Comparison of ENCODE assay signal across 9 cellular contexts in the genomic region with DNA sequence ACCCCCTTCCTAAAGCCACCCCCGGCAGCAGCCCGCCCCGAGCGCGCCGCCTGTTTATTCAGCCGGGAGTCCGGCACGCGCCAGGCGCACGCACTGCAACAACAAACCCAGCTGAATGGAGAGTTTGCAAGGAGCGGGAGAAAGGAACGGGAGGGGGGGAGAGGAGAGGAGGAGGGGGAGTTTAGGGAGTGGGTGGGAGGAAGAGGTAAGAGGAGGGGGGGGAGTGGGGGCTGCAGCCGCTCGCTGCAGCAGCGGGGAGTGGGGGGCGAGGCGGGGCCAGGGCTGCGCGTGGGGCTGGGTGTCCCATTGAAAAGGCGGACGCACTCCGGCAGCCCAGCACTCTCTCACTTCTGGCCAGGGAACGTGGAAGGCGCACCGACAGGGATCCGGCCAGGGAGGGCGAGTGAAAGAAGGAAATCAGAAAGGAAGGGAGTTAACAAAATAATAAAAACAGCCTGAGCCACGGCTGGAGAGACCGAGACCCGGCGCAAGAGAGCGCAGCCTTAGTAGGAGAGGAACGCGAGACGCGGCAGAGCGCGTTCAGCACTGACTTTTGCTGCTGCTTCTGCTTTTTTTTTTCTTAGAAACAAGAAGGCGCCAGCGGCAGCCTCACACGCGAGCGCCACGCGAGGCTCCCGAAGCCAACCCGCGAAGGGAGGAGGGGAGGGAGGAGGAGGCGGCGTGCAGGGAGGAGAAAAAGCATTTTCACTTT. TPM values are rescaled to one million over a fixed set of nuclear protein-coding genes. Genes with fewer than 3 reads are reported as not detected.
DNase-seq lines count a peak whose midpoint lies in the region; ATAC-seq and TF ChIP-seq lines count a peak whose summit lies in the region.
"Had no signal": no experiment of that assay in that cellular context is flagged by ENCODE, and none has a peak within 500 bp of the region (broad histone marks: within the 10 kb centered on the region; RNA-seq: fewer than 3 reads in every experiment).

Gene ASCL1 (plus strand): TSS at position 336 of the 712 bp plus-strand sequence. CDS start 571 bp downstream, outside the sequence.

- intact Hi-C loops in activated CD4-positive, alpha-beta T cell treated with anti-CD3 and anti-CD28 coated beads for 36 hours (cut with DNase I, micrococcal nuclease): loop anchor here in 1 of 2 experiments (10.0 kb wide), 1 partner anchor 317 kb away; no protein-coding TSS in a partner anchor

- DNase-seq in activated CD4-positive, alpha-beta T cell treated with anti-CD3 and anti-CD28 coated beads for 36 hours: no peak
- no peak for DNase-seq in activated CD4-positive, alpha-beta T cell treated with anti-CD3 and anti-CD28 coated beads, Interleukin-2, amount 50 U/mL, for 1 hour
- peak in 1 of 2 donors; percentile 53 for DNase-seq in foreskin keratinocyte
- DNase-seq in putamen (ENCODE audit: low spot score): peak; percentile 39
- no peak for DNase-seq in stimulated activated naive CD4-positive, alpha-beta T cell (lab: John Stamatoyannopoulos, UW)
- DNase-seq in 8988T: no peak

- H3K27ac ChIP-seq in foreskin keratinocyte: no peak within 1 kb of the TSS

- POLR2A ChIA-PET in activated CD4-positive, alpha-beta T cell treated with anti-CD3 and anti-CD28 coated beads for 36 hours (lab: Charles Lee): no interaction called here

- peak within 1 kb of the TSS; percentile 42 for H3K4me3 Mint-ChIP-seq in activated CD4-positive, alpha-beta T cell treated with anti-CD3 and anti-CD28 coated beads for 36 hours
- peak within 1 kb of the TSS; percentile 66 for H3K4me3 Mint-ChIP-seq in T-helper 1 cell treated with Interleukin-12 subunit alpha and Interleukin-12 subunit beta and Interleukin-4 antibody, amounts not matched to agents 30 μg/mL and 1 μg/mL, for 36 hours

- no peaks in the 10 kb centered on the region for H3K4me1 ChIP-seq in foreskin keratinocyte

- no peak for ATAC-seq in activated CD4-positive, alpha-beta T cell treated with anti-CD3 and anti-CD28 coated beads for 36 hours
- ATAC-seq in HG03571 (IDR thresholded peaks at IDR 0.05; ENCODE audit: unreplicated experiment) (peak; percentile 36), foreskin keratinocyte (peak; percentile 23)

- H3K27me3 Mint-ChIP-seq in activated CD4-positive, alpha-beta T cell treated with anti-CD3 and anti-CD28 coated beads for 36 hours: peaks cover 72% of the 10 kb centered on the region
- peaks cover 95% of the 10 kb centered on the region for H3K27me3 Mint-ChIP-seq in T-helper 1 cell treated with Interleukin-12 subunit alpha and Interleukin-12 subunit beta and Interleukin-4 antibody, amounts not matched to agents 30 μg/mL and 1 μg/mL, for 36 hours (ENCODE audit: low read depth)

- TF ChIP-seq CTCF in foreskin keratinocyte (conservative IDR thresholded peaks at IDR 0.05): no peak

- peaks cover 28% of the 10 kb centered on the region for H3K4me1 Mint-ChIP-seq in activated CD4-positive, alpha-beta T cell treated with anti-CD3 and anti-CD28 coated beads for 36 hours
- H3K4me1 Mint-ChIP-seq in T-helper 1 cell treated with Interleukin-12 subunit alpha and Interleukin-12 subunit beta and Interleukin-4 antibody, amounts not matched to agents 30 μg/mL and 1 μg/mL, for 36 hours (ENCODE audit: low read depth): peaks cover 35% of the 10 kb centered on the region

- CTCF ChIA-PET in activated CD4-positive, alpha-beta T cell treated with anti-CD3 and anti-CD28 coated beads for 36 hours (lab: Charles Lee): no interaction called here

- H3K36me3 Mint-ChIP-seq in activated CD4-positive, alpha-beta T cell treated with anti-CD3 and anti-CD28 coated beads for 36 hours (ENCODE audit: low read depth): no peaks in the 10 kb centered on the region
- peaks cover 5% of the 10 kb centered on the region for H3K36me3 Mint-ChIP-seq in T-helper 1 cell treated with Interleukin-12 subunit alpha and Interleukin-12 subunit beta and Interleukin-4 antibody, amounts not matched to agents 30 μg/mL and 1 μg/mL, for 36 hours (ENCODE audit: low read depth)

- no peaks in the 10 kb centered on the region for H3K9me3 Mint-ChIP-seq in activated CD4-positive, alpha-beta T cell treated with anti-CD3 and anti-CD28 coated beads for 36 hours (ENCODE audit: low read depth)
- peaks cover 8% of the 10 kb centered on the region for H3K9me3 Mint-ChIP-seq in T-helper 1 cell treated with Interleukin-12 subunit alpha and Interleukin-12 subunit beta and Interleukin-4 antibody, amounts not matched to agents 30 μg/mL and 1 μg/mL, for 36 hours

- H3K27me3 ChIP-seq in foreskin keratinocyte: peaks cover 97% of the 10 kb centered on the region

- no peak within 1 kb of the TSS for H3K27ac Mint-ChIP-seq in activated CD4-positive, alpha-beta T cell treated with anti-CD3 and anti-CD28 coated beads for 36 hours
- H3K27ac Mint-ChIP-seq in T-helper 1 cell treated with Interleukin-12 subunit alpha and Interleukin-12 subunit beta and Interleukin-4 antibody, amounts not matched to agents 30 μg/mL and 1 μg/mL, for 36 hours: peak within 1 kb of the TSS; percentile 27

RNA-seq across cellular contexts. Expression of gene ASCL1, which starts in this region (rescaled TPM):
- total RNA-seq in activated CD4-positive, alpha-beta T cell treated with anti-CD3 and anti-CD28 coated beads for 36 hours: not detected
- total RNA-seq in foreskin keratinocyte: not detected in 2 replicates
- polyA plus RNA-seq in foreskin keratinocyte: not detected in 2 replicates
- total RNA-seq: activated CD8-positive, alpha-beta memory T cell treated with anti-CD3 and anti-CD28 coated beads for 36 hours had no signal

Comparison
In these comparisons a context has a peak if more than half of its experiments do, and no peak if none do; other contexts are left out.
1. Peak in ATAC-seq in foreskin keratinocyte; RNA of the gene not detected or under 1 TPM.